Comparison of ENCODE assay signal across 22 cellular contexts in the genomic region with DNA sequence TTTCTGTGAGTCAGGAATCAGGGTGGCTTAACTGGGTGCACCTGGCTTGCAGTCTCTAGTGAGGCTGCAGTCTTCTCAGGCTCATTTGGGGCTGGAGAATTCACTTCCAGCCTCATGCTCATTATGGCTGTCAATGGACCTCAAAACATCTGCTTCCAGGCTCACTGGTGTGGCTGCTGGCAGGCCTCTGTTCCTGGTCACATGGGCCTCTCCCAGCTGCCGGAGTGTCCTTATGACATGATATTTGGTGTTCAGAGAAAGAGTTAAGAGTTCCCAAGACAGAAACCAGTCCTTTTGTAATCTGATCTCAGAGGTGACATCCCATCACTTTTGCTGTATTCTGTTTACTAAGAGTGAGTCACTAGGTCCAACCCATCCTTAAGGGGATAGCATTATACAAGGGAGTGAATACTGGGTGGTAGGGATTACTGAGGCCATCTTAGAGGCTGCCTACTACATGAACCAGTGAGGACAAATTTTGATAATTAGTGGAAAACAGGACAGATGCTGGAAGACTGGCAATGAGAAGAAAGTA.
A peak's percentile ranks its signal among the peaks of the same experiment; 100 is the strongest.
DNase-seq lines count a peak whose midpoint lies in the region; ATAC-seq and TF ChIP-seq lines count a peak whose summit lies in the region.
"Had no signal": no experiment of that assay in that cellular context is flagged by ENCODE, and none has a peak within 500 bp of the region (broad histone marks: within the 10 kb centered on the region; RNA-seq: fewer than 3 reads in every experiment).

No MANE protein-coding gene starts in this region.

- in situ Hi-C loops in GM13976 (cut with MboI; ENCODE audit: low sequenced_read_pairs, unreplicated experiment) = no loop called here

- H3K9me3 ChIP-seq in uterus = no peaks in the 10 kb centered on the region
- H3K9me3 ChIP-seq: left lung, mucosa of descending colon, upper lobe of left lung had no signal

- H3K27me3 ChIP-seq in uterus = no peaks in the 10 kb centered on the region
- H3K27me3 ChIP-seq: upper lobe of left lung had no signal

- intact Hi-C loops in uterus (cut with DNase I; ENCODE audit: low total_unique reads) = no loop called here

- DNase-seq in GM13976 (ENCODE audit: low spot score) = peak; percentile 3
- DNase-seq in NCI-H2029 (lab: John Stamatoyannopoulos, UW) = peak; percentile 52
- peak; percentile 64 for DNase-seq in SK-N-DZ (ENCODE audit: low spot score)
- peak; percentile 3 for DNase-seq in iPS-NIHi7 (ENCODE audit: extremely low spot score)
- no peak for DNase-seq in islet precursor cell
- DNase-seq in activated CD8-positive, alpha-beta memory T cell treated with anti-CD3 and anti-CD28 coated beads, Interleukin-2, amount 50 U/mL, for 4 hours = no peak
- no peak for DNase-seq in uterus
- DNase-seq: activated CD4-positive, CD25-positive, alpha-beta regulatory T cell; COR-L47; dermis blood vessel endothelial cell; GOT3; left lung; mucosa of descending colon; NCI-H1436; NCI-H446 treated with DMSO at 0.1 percent for 48 hours; stimulated activated CD4-positive, alpha-beta T cell treated with anti-CD3 and anti-CD28 coated beads, Interleukin-2, amount 100 ng/mL, for 48 hours; stimulated activated naive CD8-positive, alpha-beta T cell treated with anti-CD3 and anti-CD28 coated beads, Interleukin-15, amount 100 ng/mL, for 72 hours; T1000; upper lobe of left lung had no signal

- no peak overlapping the region for H3K27ac ChIP-seq in uterus
- H3K27ac ChIP-seq: left lung, skin epidermis, upper lobe of left lung had no signal

- ATAC-seq in HG03025 (IDR thresholded peaks at IDR 0.05; ENCODE audit: low FRiP score, unreplicated experiment) = no peak
- ATAC-seq: left lung; mucosa of descending colon; SK-N-SH treated with all-trans-retinoic acid at 6 μM for 48 hours; stimulated activated naive CD8-positive, alpha-beta T cell treated with anti-CD3 and anti-CD28 coated beads, Interleukin-15, amount 100 ng/mL, for 72 hours had no signal

- H3K4me1 ChIP-seq in uterus = no peaks in the 10 kb centered on the region
- H3K4me1 ChIP-seq: left lung, upper lobe of left lung had no signal

- no peak for TF ChIP-seq POLR2A in uterus (IDR thresholded peaks at IDR 0.05)

- H3K36me3 ChIP-seq in uterus = no peaks in the 10 kb centered on the region
- H3K36me3 ChIP-seq: left lung, upper lobe of left lung had no signal

- no peak overlapping the region for H3K4me3 ChIP-seq in uterus
- H3K4me3 ChIP-seq: left lung, mucosa of descending colon, skin epidermis, upper lobe of left lung had no signal

- TF ChIP-seq CTCF in GM13976 (IDR thresholded peaks at IDR 0.05; ENCODE audit: borderline replicate concordance, control extremely low read depth, extremely low read depth, insufficient read depth, missing control alignments) (no peak), uterus (IDR thresholded peaks at IDR 0.05) (no peak)

Comparison
In these comparisons a context has a peak if more than half of its experiments do, and no peak if none do; other contexts are left out.
1. DNase-seq: peak in GM13976 (single experiment), NCI-H2029 (single experiment), SK-N-DZ (single experiment) and iPS-NIHi7 (single experiment); none in islet precursor cell (single experiment), activated CD8-positive, alpha-beta memory T cell treated with anti-CD3 and anti-CD28 coated beads, Interleukin-2, amount 50 U/mL, for 4 hours (single experiment) and uterus (0 of 2).